13 cellular contexts compared by ENCODE assay signal in the genomic region with DNA sequence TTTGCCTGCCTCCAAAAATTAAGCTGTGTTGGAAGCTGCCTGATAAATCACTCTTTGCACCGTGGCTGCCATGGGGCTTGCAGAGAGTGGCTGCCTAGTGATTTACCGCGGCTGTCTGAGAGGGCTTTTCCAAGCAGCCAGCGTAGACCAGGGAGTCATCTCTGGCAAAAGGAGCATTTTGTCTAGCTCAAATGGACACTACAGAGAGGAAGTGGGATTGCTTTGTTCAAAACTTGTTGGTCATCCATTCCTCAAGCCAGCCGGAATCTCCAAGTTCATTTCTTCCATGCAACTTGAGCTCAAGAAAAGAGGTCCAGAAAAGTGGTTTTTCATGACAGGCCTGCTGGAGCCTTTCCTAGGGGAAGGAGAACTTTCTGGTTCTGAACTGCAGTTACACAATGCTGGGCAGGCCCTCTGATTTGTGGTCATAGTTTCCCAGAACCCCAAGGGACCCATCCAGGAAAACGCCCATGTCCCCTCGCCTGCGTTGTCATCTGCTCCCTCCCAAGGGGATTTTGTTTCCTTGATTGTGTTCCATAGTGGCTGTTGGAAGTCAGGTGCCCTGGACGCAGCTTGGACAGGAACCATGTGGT.
DNase-seq lines count a peak whose midpoint lies in the region; ATAC-seq and TF ChIP-seq lines count a peak whose summit lies in the region.
"Had no signal": no experiment of that assay in that cellular context is flagged by ENCODE, and none has a peak within 500 bp of the region (broad histone marks: within the 10 kb centered on the region; RNA-seq: fewer than 3 reads in every experiment).

No MANE protein-coding gene starts in this region.

- 34 to 43% methylated on average over 7 to 9 of the region's 9 CpGs for WGBS in testis, 2 donors

- peak overlapping the region; percentile 46 to 60 for H3K27ac ChIP-seq in testis

- no peak for TF ChIP-seq CTCF in NB4 (IDR thresholded peaks at IDR 0.05; ENCODE audit: low read depth, low read length)
- TF ChIP-seq CTCF in mucosa of descending colon (IDR thresholded peaks at IDR 0.05), result no peak
- no peak for TF ChIP-seq CTCF in testis (IDR thresholded peaks at IDR 0.05)

- H3K9me3 ChIP-seq in mucosa of descending colon (no peaks in the 10 kb centered on the region), testis (no peaks in the 10 kb centered on the region)

- TF ChIP-seq POLR2A in NB4 (IDR thresholded peaks at IDR 0.05; ENCODE audit: extremely low read depth, insufficient read length), result no peak
- TF ChIP-seq POLR2A in testis (IDR thresholded peaks at IDR 0.05), result no peak

- H3K27me3 ChIP-seq in testis, result no peaks in the 10 kb centered on the region

- H3K36me3 ChIP-seq in mucosa of descending colon (ENCODE audit: low read depth), result no peaks in the 10 kb centered on the region
- no peaks in the 10 kb centered on the region for H3K36me3 ChIP-seq in testis (ENCODE audit: low read depth, missing control alignments)

- H3K4me3 ChIP-seq in NB4 (ENCODE audit: low read depth, low read length), result no peak overlapping the region
- no peak overlapping the region for H3K4me3 ChIP-seq in mucosa of descending colon
- no peak overlapping the region for H3K4me3 ChIP-seq in testis

- ATAC-seq in mucosa of descending colon (peak; percentile 40), GM21526 (IDR thresholded peaks at IDR 0.05; ENCODE audit: low FRiP score, unreplicated experiment) (no peak)
- ATAC-seq: CD8-positive, alpha-beta T cell had no signal

- intact Hi-C loops in mucosa of descending colon (cut with DNase I, micrococcal nuclease) (no loop called here), testis (cut with DNase I; ENCODE audit: low total_unique reads) (no loop called here)

- peak; percentile 18 for DNase-seq in NB4 (ENCODE audit: low read depth)
- DNase-seq in fibroblast of gingiva (ENCODE audit: low read depth), result peak; percentile 71
- peak in 2 of 3 donors; percentile 16 to 18 for DNase-seq in mucosa of descending colon
- DNase-seq in testis, result no peak
- no peak for DNase-seq in stimulated activated CD4-positive, alpha-beta T cell treated with anti-CD3 and anti-CD28 coated beads, Interleukin-4, amount 100 ng/mL, for 4 hours
- no peak for DNase-seq in HCEC 1CT
- DNase-seq in DMS53 (lab: John Stamatoyannopoulos, UW), result no peak
- DNase-seq: activated naive CD8-positive, alpha-beta T cell treated with anti-CD3 and anti-CD28 coated beads, Interleukin-2, amount 10 ng/mL, durations not matched to agents 7 days and 5 days; CD8-positive, alpha-beta T cell; effector memory CD4-positive, alpha-beta T cell; NCI-H526 treated with DMSO at 0.1 percent for 48 hours; SHP77 had no signal

- H3K4me1 ChIP-seq in mucosa of descending colon (ENCODE audit: low read depth) (no peaks in the 10 kb centered on the region), testis (peaks cover 30% of the 10 kb centered on the region)

Comparison
In these comparisons a context has a peak if more than half of its experiments do, and no peak if none do; other contexts are left out.
1. DNase-seq: peak in NB4 (single experiment), fibroblast of gingiva (single experiment) and mucosa of descending colon (2 of 3); none in testis (single experiment), stimulated activated CD4-positive, alpha-beta T cell treated with anti-CD3 and anti-CD28 coated beads, Interleukin-4, amount 100 ng/mL, for 4 hours (0 of 2), HCEC 1CT (single experiment) and DMS53 (single experiment).